ENCODE assay signal across 1 cellular context in genomic region chr11:66951927-66952337, GRCh38.
TF ChIP-seq lines count a peak whose summit lies in the region.

No MANE protein-coding gene starts in this region.

TF ChIP-seq in A549, 52 proteins besides CTCF, POLR2A, EP300 and RAD21 (continued from another document):
- no peak for TF ChIP-seq ZFP36 (IDR thresholded peaks at IDR 0.05; ENCODE audit: borderline replicate concordance, partially characterized antibody)
- no peak for TF ChIP-seq CEBPB (IDR thresholded peaks at IDR 0.05)
- no peak for TF ChIP-seq CBX2 (IDR thresholded peaks at IDR 0.05; ENCODE audit: borderline replicate concordance, low read depth)
- no peak for TF ChIP-seq SMC3 (IDR thresholded peaks at IDR 0.05)
- TF ChIP-seq EHF (CRISPR knock-in tag; IDR thresholded peaks at IDR 0.05) = no peak
- no peak for TF ChIP-seq ZC3H11A (IDR thresholded peaks at IDR 0.05)
- no peak for TF ChIP-seq EHMT2 (IDR thresholded peaks at IDR 0.05; ENCODE audit: low read depth)
- TF ChIP-seq MAZ (IDR thresholded peaks at IDR 0.05; ENCODE audit: borderline replicate concordance, low read depth, low read length) = no peak
